15 cellular contexts compared by ENCODE assay signal in genomic region chr12:3869448-3869847, GRCh38. TPM values are rescaled to one million over a fixed set of nuclear protein-coding genes. Genes with fewer than 3 reads are reported as not detected.
DNase-seq lines count a peak whose midpoint lies in the region; ATAC-seq and TF ChIP-seq lines count a peak whose summit lies in the region.
"Had no signal": no experiment of that assay in that cellular context is flagged by ENCODE, and none has a peak within 500 bp of the region (broad histone marks: within the 10 kb centered on the region; RNA-seq: fewer than 3 reads in every experiment).

No MANE protein-coding gene starts in this region.

- H3K27me3 ChIP-seq in SU-DHL-6 (ENCODE audit: low read length) = no peaks in the 10 kb centered on the region
- H3K27me3 ChIP-seq: gastroesophageal sphincter, ovary had no signal

- peaks cover 48% of the 10 kb centered on the region for H3K4me1 Mint-ChIP-seq in activated naive CD4-positive, alpha-beta T cell treated with anti-CD3 and anti-CD28 coated beads for 36 hours (ENCODE audit: low read depth)
- peaks cover 32 to 48% of the 10 kb centered on the region in 2 donors for H3K4me1 Mint-ChIP-seq in effector memory CD8-positive, alpha-beta T cell (ENCODE audit: low read depth in 2 of 2)
- peaks cover 31 to 41% of the 10 kb centered on the region in 2 donors for H3K4me1 Mint-ChIP-seq in stimulated activated naive B cell treated with anti-CD40 and anti-IgM and Interleukin-4, amounts not matched to agents 10 μg/mL and 1 μg/mL and 100 μg/mL, for 72 hours
- H3K4me1 Mint-ChIP-seq in osteocyte (ENCODE audit: unreplicated experiment) = peaks cover 17% of the 10 kb centered on the region

- no peak for ATAC-seq in effector memory CD8-positive, alpha-beta T cell (replicated peaks)
- ATAC-seq in stimulated activated naive B cell treated with anti-CD40 and anti-IgM and Interleukin-4, amounts not matched to agents 10 μg/mL and 1 μg/mL and 100 μg/mL, for 72 hours (replicated peaks) = no peak
- no peak for ATAC-seq in HG02884 (IDR thresholded peaks at IDR 0.05; ENCODE audit: unreplicated experiment)
- ATAC-seq: gastroesophageal sphincter had no signal

- peak overlapping the region; percentile 87 for H3K4me3 Mint-ChIP-seq in activated naive CD4-positive, alpha-beta T cell treated with anti-CD3 and anti-CD28 coated beads for 36 hours
- H3K4me3 Mint-ChIP-seq in effector memory CD8-positive, alpha-beta T cell = peak overlapping the region; percentile 96 to 97
- H3K4me3 Mint-ChIP-seq in stimulated activated naive B cell treated with anti-CD40 and anti-IgM and Interleukin-4, amounts not matched to agents 10 μg/mL and 1 μg/mL and 100 μg/mL, for 72 hours = peak overlapping the region; percentile 70 to 71
- H3K4me3 Mint-ChIP-seq in osteocyte (ENCODE audit: unreplicated experiment) = no peak overlapping the region

- H4K20me1 ChIP-seq in SU-DHL-6 (ENCODE audit: low read depth, low read length) = no peaks in the 10 kb centered on the region

- CTCF ChIA-PET in activated naive CD4-positive, alpha-beta T cell treated with anti-CD3 and anti-CD28 coated beads for 36 hours (lab: Charles Lee) = interaction anchor here (1.1 kb wide), 1 partner anchor 16 kb away, joined by 4 read pairs; no protein-coding TSS in a partner anchor

- H3K4me2 ChIP-seq in SU-DHL-6 (ENCODE audit: low read depth, low read length, poor library complexity, severe bottlenecking) = peak overlapping the region; percentile 11

- intact Hi-C loops in activated naive CD4-positive, alpha-beta T cell treated with anti-CD3 and anti-CD28 coated beads for 36 hours (cut with micrococcal nuclease) = no loop called here

- no peaks in the 10 kb centered on the region for H3F3A ChIP-seq in SU-DHL-6 (ENCODE audit: insufficient read depth)

- no peak overlapping the region for H2AFZ ChIP-seq in SU-DHL-6 (ENCODE audit: low read depth, low read length, severe bottlenecking)

- H3K4me3 ChIP-seq in SU-DHL-6 (ENCODE audit: insufficient read depth, low read length, poor library complexity, severe bottlenecking) = no peak overlapping the region
- H3K4me3 ChIP-seq: gastroesophageal sphincter, ovary had no signal

- H3K27ac ChIP-seq in SU-DHL-6 (ENCODE audit: low read depth, low read length) = no peak overlapping the region
- H3K27ac ChIP-seq: gastroesophageal sphincter, ovary had no signal

- no peaks in the 10 kb centered on the region for H3K36me3 ChIP-seq in SU-DHL-6 (ENCODE audit: low read length)
- H3K36me3 ChIP-seq: gastroesophageal sphincter, ovary had no signal

- no peaks in the 10 kb centered on the region for H3K9me2 ChIP-seq in SU-DHL-6 (replicated peaks; ENCODE audit: insufficient read depth, low read length)

- H3K9ac ChIP-seq in SU-DHL-6 (ENCODE audit: low read length) = no peak overlapping the region

- H3K79me2 ChIP-seq in SU-DHL-6 (ENCODE audit: insufficient read depth, low read length) = peaks cover 20% of the 10 kb centered on the region; the same call in 1 of the 2 replicates

- H3K27me3 Mint-ChIP-seq in activated naive CD4-positive, alpha-beta T cell treated with anti-CD3 and anti-CD28 coated beads for 36 hours (ENCODE audit: low read depth) = no peaks in the 10 kb centered on the region
- H3K27me3 Mint-ChIP-seq in effector memory CD8-positive, alpha-beta T cell = no peaks in the 10 kb centered on the region
- no peaks in the 10 kb centered on the region for H3K27me3 Mint-ChIP-seq in stimulated activated naive B cell treated with anti-CD40 and anti-IgM and Interleukin-4, amounts not matched to agents 10 μg/mL and 1 μg/mL and 100 μg/mL, for 72 hours
- no peaks in the 10 kb centered on the region for H3K27me3 Mint-ChIP-seq in osteocyte (ENCODE audit: unreplicated experiment)

- H3K9me3 ChIP-seq in SU-DHL-6 (ENCODE audit: insufficient read depth, low read length) = peaks cover 6% of the 10 kb centered on the region; the same call in 1 of the 2 replicates
- H3K9me3 ChIP-seq: ovary had no signal

- no peak for TF ChIP-seq CTCF in SU-DHL-6 (IDR thresholded peaks at IDR 0.05; ENCODE audit: insufficient read depth, low read length, poor library complexity, severe bottlenecking)
- TF ChIP-seq CTCF in osteocyte (IDR thresholded peaks at IDR 0.05) = no peak

- H3K36me3 Mint-ChIP-seq in activated naive CD4-positive, alpha-beta T cell treated with anti-CD3 and anti-CD28 coated beads for 36 hours (ENCODE audit: low read depth) = peaks cover 17% of the 10 kb centered on the region
- peaks cover 25% of the 10 kb centered on the region for H3K36me3 Mint-ChIP-seq in effector memory CD8-positive, alpha-beta T cell (ENCODE audit: insufficient read depth)
- peaks cover 25 to 36% of the 10 kb centered on the region in 2 donors for H3K36me3 Mint-ChIP-seq in stimulated activated naive B cell treated with anti-CD40 and anti-IgM and Interleukin-4, amounts not matched to agents 10 μg/mL and 1 μg/mL and 100 μg/mL, for 72 hours
- peaks cover 13% of the 10 kb centered on the region for H3K36me3 Mint-ChIP-seq in osteocyte (ENCODE audit: unreplicated experiment)

- peak overlapping the region; percentile 96 for H3K27ac Mint-ChIP-seq in activated naive CD4-positive, alpha-beta T cell treated with anti-CD3 and anti-CD28 coated beads for 36 hours
- H3K27ac Mint-ChIP-seq in effector memory CD8-positive, alpha-beta T cell = peak overlapping the region; percentile 97 to 98
- peak overlapping the region; percentile 62 for H3K27ac Mint-ChIP-seq in stimulated activated naive B cell treated with anti-CD40 and anti-IgM and Interleukin-4, amounts not matched to agents 10 μg/mL and 1 μg/mL and 100 μg/mL, for 72 hours
- H3K27ac Mint-ChIP-seq in osteocyte (ENCODE audit: unreplicated experiment) = no peak overlapping the region

- H3K9me3 Mint-ChIP-seq in activated naive CD4-positive, alpha-beta T cell treated with anti-CD3 and anti-CD28 coated beads for 36 hours = peaks cover 17% of the 10 kb centered on the region
- H3K9me3 Mint-ChIP-seq in effector memory CD8-positive, alpha-beta T cell = peaks cover 0 to 8% of the 10 kb centered on the region in 2 donors
- H3K9me3 Mint-ChIP-seq in stimulated activated naive B cell treated with anti-CD40 and anti-IgM and Interleukin-4, amounts not matched to agents 10 μg/mL and 1 μg/mL and 100 μg/mL, for 72 hours = peaks cover 7 to 13% of the 10 kb centered on the region in 2 donors
- H3K9me3 Mint-ChIP-seq in osteocyte (ENCODE audit: unreplicated experiment) = peaks cover 30% of the 10 kb centered on the region

- DNase-seq in activated naive CD4-positive, alpha-beta T cell treated with anti-CD3 and anti-CD28 coated beads for 36 hours = no peak
- no peak for DNase-seq in activated naive CD4-positive, alpha-beta T cell treated with anti-CD3 and anti-CD28 coated beads, Interleukin-2, amount 50 U/mL, for 16 hours
- DNase-seq in effector memory CD8-positive, alpha-beta T cell = no peak
- no peak for DNase-seq in stimulated activated naive B cell treated with anti-CD40 and anti-IgM and Interleukin-4, amounts not matched to agents 10 μg/mL and 1 μg/mL and 100 μg/mL, for 72 hours
- DNase-seq in central memory CD4-positive, alpha-beta T cell = no peak
- DNase-seq in osteocyte (ENCODE audit: extremely low spot score, unreplicated experiment) = no peak
- DNase-seq: caudate nucleus, DMS153, GOT3, mesendoderm, NCI-H446, ovary had no signal

RNA-seq across cellular contexts. Expression of gene PARP11, which starts 3.8 kb away (rescaled TPM):
- total RNA-seq in activated naive CD4-positive, alpha-beta T cell treated with anti-CD3 and anti-CD28 coated beads for 36 hours = 10 to 100 TPM; 19.9 to 20.7 TPM
- total RNA-seq in osteocyte = 6.7 and 8.7 TPM in 2 replicates
